ENCODE assay signal across 1 cellular context in the genomic region with DNA sequence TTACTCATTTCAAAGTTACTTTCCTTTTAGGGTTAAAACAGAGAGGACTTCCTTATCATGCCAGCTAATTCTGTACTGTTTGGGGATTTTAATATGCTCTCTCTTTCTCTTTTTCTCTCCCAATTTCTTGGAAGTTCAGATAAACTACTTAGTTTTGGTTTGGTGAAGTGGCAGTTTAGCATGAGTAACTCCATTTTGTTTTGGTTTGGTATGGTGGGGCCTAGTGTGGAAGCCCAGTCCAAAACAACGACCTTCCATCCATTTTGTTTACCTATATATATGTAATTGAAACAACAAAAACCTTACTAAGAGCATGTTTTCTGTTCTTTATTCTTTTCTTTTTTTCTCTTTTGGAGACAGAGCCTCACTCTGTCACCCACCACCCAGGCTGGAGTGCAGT.
A peak's percentile ranks its signal among the peaks of the same experiment; 100 is the strongest.
TF ChIP-seq lines count a peak whose summit lies in the region.

No MANE protein-coding gene starts in this region.

TF ChIP-seq in K562, 482 proteins besides CTCF, POLR2A, EP300 and RAD21 (continues in another document):
- TF ChIP-seq, protein P1, sequence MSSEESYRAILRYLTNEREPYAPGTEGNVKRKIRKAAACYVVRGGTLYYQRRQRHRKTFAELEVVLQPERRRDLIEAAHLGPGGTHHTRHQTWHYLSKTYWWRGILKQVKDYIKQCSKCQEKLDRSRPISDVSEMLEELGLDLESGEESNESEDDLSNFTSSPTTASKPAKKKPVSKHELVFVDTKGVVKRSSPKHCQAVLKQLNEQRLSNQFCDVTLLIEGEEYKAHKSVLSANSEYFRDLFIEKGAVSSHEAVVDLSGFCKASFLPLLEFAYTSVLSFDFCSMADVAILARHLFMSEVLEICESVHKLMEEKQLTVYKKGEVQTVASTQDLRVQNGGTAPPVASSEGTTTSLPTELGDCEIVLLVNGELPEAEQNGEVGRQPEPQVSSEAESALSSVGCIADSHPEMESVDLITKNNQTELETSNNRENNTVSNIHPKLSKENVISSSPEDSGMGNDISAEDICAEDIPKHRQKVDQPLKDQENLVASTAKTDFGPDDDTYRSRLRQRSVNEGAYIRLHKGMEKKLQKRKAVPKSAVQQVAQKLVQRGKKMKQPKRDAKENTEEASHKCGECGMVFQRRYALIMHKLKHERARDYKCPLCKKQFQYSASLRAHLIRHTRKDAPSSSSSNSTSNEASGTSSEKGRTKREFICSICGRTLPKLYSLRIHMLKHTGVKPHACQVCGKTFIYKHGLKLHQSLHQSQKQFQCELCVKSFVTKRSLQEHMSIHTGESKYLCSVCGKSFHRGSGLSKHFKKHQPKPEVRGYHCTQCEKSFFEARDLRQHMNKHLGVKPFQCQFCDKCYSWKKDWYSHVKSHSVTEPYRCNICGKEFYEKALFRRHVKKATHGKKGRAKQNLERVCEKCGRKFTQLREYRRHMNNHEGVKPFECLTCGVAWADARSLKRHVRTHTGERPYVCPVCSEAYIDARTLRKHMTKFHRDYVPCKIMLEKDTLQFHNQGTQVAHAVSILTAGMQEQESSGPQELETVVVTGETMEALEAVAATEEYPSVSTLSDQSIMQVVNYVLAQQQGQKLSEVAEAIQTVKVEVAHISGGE (CRISPR knock-in tag; IDR thresholded peaks at IDR 0.05): peak in 1 of 3 experiments; percentile 68; a peak in 2 of 6 replicates
- no peak for TF ChIP-seq BRD4 (IDR thresholded peaks at IDR 0.05)
- TF ChIP-seq SPI1 (IDR thresholded peaks at IDR 0.05; ENCODE audit: borderline replicate concordance, low read depth, low read length): no peak
- no peak for TF ChIP-seq ZZZ3 (IDR thresholded peaks at IDR 0.05)
- no peak for TF ChIP-seq MTA2 (IDR thresholded peaks at IDR 0.05; ENCODE audit: low read depth)
- TF ChIP-seq CBX3 (IDR thresholded peaks at IDR 0.05; ENCODE audit: borderline replicate concordance in 1 of 2, low read length in 2 of 2): no peak
- TF ChIP-seq PRMT5 (CRISPR knock-in tag; IDR thresholded peaks at IDR 0.05): no peak
- TF ChIP-seq PTBP1 (IDR thresholded peaks at IDR 0.05; ENCODE audit: low read depth, low read length): no peak
- no peak for TF ChIP-seq JUND (IDR thresholded peaks at IDR 0.05; ENCODE audit: borderline replicate concordance, low read depth, low read length)
- peak; percentile 62; the same call in 1 of the 3 replicates for TF ChIP-seq JUND (tag; IDR thresholded peaks at IDR 0.05; ENCODE audit: borderline replicate concordance, low read depth, low read length)
- TF ChIP-seq RBFOX2 (IDR thresholded peaks at IDR 0.05; ENCODE audit: low read depth, low read length): no peak
- TF ChIP-seq, protein P2, sequence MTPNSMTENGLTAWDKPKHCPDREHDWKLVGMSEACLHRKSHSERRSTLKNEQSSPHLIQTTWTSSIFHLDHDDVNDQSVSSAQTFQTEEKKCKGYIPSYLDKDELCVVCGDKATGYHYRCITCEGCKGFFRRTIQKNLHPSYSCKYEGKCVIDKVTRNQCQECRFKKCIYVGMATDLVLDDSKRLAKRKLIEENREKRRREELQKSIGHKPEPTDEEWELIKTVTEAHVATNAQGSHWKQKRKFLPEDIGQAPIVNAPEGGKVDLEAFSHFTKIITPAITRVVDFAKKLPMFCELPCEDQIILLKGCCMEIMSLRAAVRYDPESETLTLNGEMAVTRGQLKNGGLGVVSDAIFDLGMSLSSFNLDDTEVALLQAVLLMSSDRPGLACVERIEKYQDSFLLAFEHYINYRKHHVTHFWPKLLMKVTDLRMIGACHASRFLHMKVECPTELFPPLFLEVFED (CRISPR knock-in tag; conservative IDR thresholded peaks at IDR 0.05): peak; percentile 65; the same call in 1 of the 2 replicates
- peak; percentile 83 for TF ChIP-seq ZNF23 (CRISPR knock-in tag; IDR thresholded peaks at IDR 0.05)
- TF ChIP-seq ZBTB49 (CRISPR knock-in tag; IDR thresholded peaks at IDR 0.05; ENCODE audit: borderline replicate concordance): no peak
- TF ChIP-seq ZNF644 (tag; IDR thresholded peaks at IDR 0.05; ENCODE audit: low read depth): peak; percentile 96
- TF ChIP-seq ZNF785 (CRISPR knock-in tag; IDR thresholded peaks at IDR 0.05): 0 out of 2 replicates have a peak, but pooled peaks have one; percentile 58
- TF ChIP-seq TFE3 (CRISPR knock-in tag; IDR thresholded peaks at IDR 0.05): peak; percentile 17
- no peak for TF ChIP-seq CEBPG (CRISPR knock-in tag; IDR thresholded peaks at IDR 0.05)
- TF ChIP-seq CEBPG (tag; conservative IDR thresholded peaks at IDR 0.05 in 1 of 2, IDR thresholded peaks at IDR 0.05 in 1 of 2): no peak
- TF ChIP-seq, protein P3, sequence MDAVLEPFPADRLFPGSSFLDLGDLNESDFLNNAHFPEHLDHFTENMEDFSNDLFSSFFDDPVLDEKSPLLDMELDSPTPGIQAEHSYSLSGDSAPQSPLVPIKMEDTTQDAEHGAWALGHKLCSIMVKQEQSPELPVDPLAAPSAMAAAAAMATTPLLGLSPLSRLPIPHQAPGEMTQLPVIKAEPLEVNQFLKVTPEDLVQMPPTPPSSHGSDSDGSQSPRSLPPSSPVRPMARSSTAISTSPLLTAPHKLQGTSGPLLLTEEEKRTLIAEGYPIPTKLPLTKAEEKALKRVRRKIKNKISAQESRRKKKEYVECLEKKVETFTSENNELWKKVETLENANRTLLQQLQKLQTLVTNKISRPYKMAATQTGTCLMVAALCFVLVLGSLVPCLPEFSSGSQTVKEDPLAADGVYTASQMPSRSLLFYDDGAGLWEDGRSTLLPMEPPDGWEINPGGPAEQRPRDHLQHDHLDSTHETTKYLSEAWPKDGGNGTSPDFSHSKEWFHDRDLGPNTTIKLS (IDR thresholded peaks at IDR 0.05; ENCODE audit: borderline replicate concordance, low read depth): no peak
- TF ChIP-seq CBFA2T2 (conservative IDR thresholded peaks at IDR 0.05): no peak
- no peak for TF ChIP-seq IRF1 (CRISPR knock-in tag; IDR thresholded peaks at IDR 0.05; ENCODE audit: borderline replicate concordance)
- TF ChIP-seq, protein P4, sequence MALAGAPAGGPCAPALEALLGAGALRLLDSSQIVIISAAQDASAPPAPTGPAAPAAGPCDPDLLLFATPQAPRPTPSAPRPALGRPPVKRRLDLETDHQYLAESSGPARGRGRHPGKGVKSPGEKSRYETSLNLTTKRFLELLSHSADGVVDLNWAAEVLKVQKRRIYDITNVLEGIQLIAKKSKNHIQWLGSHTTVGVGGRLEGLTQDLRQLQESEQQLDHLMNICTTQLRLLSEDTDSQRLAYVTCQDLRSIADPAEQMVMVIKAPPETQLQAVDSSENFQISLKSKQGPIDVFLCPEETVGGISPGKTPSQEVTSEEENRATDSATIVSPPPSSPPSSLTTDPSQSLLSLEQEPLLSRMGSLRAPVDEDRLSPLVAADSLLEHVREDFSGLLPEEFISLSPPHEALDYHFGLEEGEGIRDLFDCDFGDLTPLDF (CRISPR knock-in tag; IDR thresholded peaks at IDR 0.05): no peak
- TF ChIP-seq GABPB2 (CRISPR knock-in tag; conservative IDR thresholded peaks at IDR 0.05): no peak
- no peak for TF ChIP-seq RBM22 (IDR thresholded peaks at IDR 0.05; ENCODE audit: low read depth, low read length, poor library complexity, severe bottlenecking)
- peak; percentile 86 for TF ChIP-seq ZNF175 (CRISPR knock-in tag; IDR thresholded peaks at IDR 0.05; ENCODE audit: low read depth)
- TF ChIP-seq ILF3 (IDR thresholded peaks at IDR 0.05; ENCODE audit: borderline replicate concordance): no peak
- TF ChIP-seq ATF6 (CRISPR knock-in tag; IDR thresholded peaks at IDR 0.05): no peak
- peak; percentile 97 for TF ChIP-seq SMAD3 (CRISPR knock-in tag; conservative IDR thresholded peaks at IDR 0.05)
- TF ChIP-seq FOXO4 (CRISPR knock-in tag; IDR thresholded peaks at IDR 0.05): no peak
- TF ChIP-seq, protein P5, sequence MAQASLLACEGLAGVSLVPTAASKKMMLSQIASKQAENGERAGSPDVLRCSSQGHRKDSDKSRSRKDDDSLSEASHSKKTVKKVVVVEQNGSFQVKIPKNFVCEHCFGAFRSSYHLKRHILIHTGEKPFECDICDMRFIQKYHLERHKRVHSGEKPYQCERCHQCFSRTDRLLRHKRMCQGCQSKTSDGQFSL (CRISPR knock-in tag; IDR thresholded peaks at IDR 0.05): no peak
- TF ChIP-seq, protein P5 (tag; IDR thresholded peaks at IDR 0.05): peak in 1 of 2 experiments; percentile 97; a peak in 2 of 4 replicates
- no peak for TF ChIP-seq SETDB1 (IDR thresholded peaks at IDR 0.05; ENCODE audit: low read length)
- no peak for TF ChIP-seq ZBTB8A (IDR thresholded peaks at IDR 0.05; ENCODE audit: partially characterized antibody)
- TF ChIP-seq CBX2 (IDR thresholded peaks at IDR 0.05; ENCODE audit: insufficient read depth, low read length, poor library complexity, severe bottlenecking): no peak
- TF ChIP-seq PRDM10 (IDR thresholded peaks at IDR 0.05; ENCODE audit: partially characterized antibody): no peak
